In the genomic region with DNA sequence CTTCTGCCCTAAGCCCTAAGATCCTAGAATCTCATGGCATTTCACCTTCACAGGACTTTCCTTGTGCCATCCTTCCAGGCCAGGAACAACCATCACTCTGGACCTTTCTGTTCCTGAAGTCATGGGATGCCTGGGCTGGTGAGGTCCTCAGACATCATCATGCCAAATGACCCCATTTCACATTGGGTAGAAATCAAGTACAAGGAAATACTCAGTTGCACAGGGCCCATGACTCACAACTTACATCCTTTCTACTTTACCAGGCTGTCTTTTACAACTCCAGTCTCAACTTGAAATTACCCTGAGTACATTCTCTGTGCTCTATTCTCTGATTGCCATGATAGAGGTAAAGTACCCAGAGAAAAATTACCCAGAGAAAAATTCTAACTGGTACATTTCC, we compare ENCODE assay signal across 19 cellular contexts.
DNase-seq lines count a peak whose midpoint lies in the region; ATAC-seq, FAIRE-seq and TF ChIP-seq lines count a peak whose summit lies in the region.
"Had no signal": no experiment of that assay in that cellular context is flagged by ENCODE, and none has a peak within 500 bp of the region (broad histone marks: within the 10 kb centered on the region; RNA-seq: fewer than 3 reads in every experiment).

No MANE protein-coding gene starts in this region.

- no peak overlapping the region for H3K4me3 ChIP-seq in fibroblast of pulmonary artery (replicated peaks; ENCODE audit: low read depth, low read length)
- H3K4me3 ChIP-seq: upper lobe of left lung had no signal

- peak; percentile 60 for ATAC-seq in stimulated activated naive CD8-positive, alpha-beta T cell treated with anti-CD3 and anti-CD28 coated beads, Interleukin-15, amount 100 ng/mL, for 72 hours
- ATAC-seq: HepG2, left ventricle myocardium superior had no signal

- H3K4me3 Mint-ChIP-seq in activated CD4-positive, alpha-beta T cell treated with anti-CD3 and anti-CD28 coated beads, Interleukin-2, amount 10 ng/mL, durations not matched to agents 24 days and 14 days, result peak overlapping the region; percentile 54
- no peak overlapping the region for H3K4me3 Mint-ChIP-seq in activated CD4-positive, alpha-beta memory T cell treated with anti-CD3 and anti-CD28 coated beads, Interleukin-2, amount 10 ng/mL, durations not matched to agents 7 days and 5 days
- no peak overlapping the region for H3K4me3 Mint-ChIP-seq in stimulated activated naive CD8-positive, alpha-beta T cell treated with anti-CD3 and anti-CD28 coated beads, Interleukin-15, amount 100 ng/mL, for 72 hours
- H3K4me3 Mint-ChIP-seq: CD4-positive, CD25-positive, alpha-beta regulatory T cell; nephron had no signal

- H3K36me3 Mint-ChIP-seq in activated CD4-positive, alpha-beta T cell treated with anti-CD3 and anti-CD28 coated beads, Interleukin-2, amount 10 ng/mL, durations not matched to agents 24 days and 14 days (ENCODE audit: low read depth), result peaks cover 7% of the 10 kb centered on the region
- peaks cover 9% of the 10 kb centered on the region for H3K36me3 Mint-ChIP-seq in activated CD4-positive, alpha-beta memory T cell treated with anti-CD3 and anti-CD28 coated beads, Interleukin-2, amount 10 ng/mL, durations not matched to agents 7 days and 5 days (ENCODE audit: low read depth)
- H3K36me3 Mint-ChIP-seq: CD4-positive, CD25-positive, alpha-beta regulatory T cell had no signal

- no peak for TF ChIP-seq POLR2A in H54 (IDR thresholded peaks at IDR 0.05; ENCODE audit: low read depth, low read length)

- DNase-seq in activated CD4-positive, alpha-beta T cell treated with anti-CD3 and anti-CD28 coated beads, Interleukin-2, amount 10 ng/mL, durations not matched to agents 24 days and 14 days, result no peak
- no peak for DNase-seq in activated CD4-positive, alpha-beta T cell treated with anti-CD3 and anti-CD28 coated beads for 4 hours
- no peak for DNase-seq in activated CD4-positive, alpha-beta memory T cell treated with anti-CD3 and anti-CD28 coated beads, Interleukin-2, amount 10 ng/mL, durations not matched to agents 7 days and 5 days
- DNase-seq in fibroblast of pulmonary artery (ENCODE audit: low read depth) (peak; percentile 23), SKM-1 treated with dmso at 0.1 percent for 144 hours (lab: John Stamatoyannopoulos, UW; ENCODE audit: unreplicated experiment) (no peak), H54 (ENCODE audit: insufficient read length, low spot score) (no peak), NOMO-1 treated with dmso at 0.1 percent for 144 hours (lab: John Stamatoyannopoulos, UW; ENCODE audit: unreplicated experiment) (no peak)
- no peak for DNase-seq in stimulated activated naive CD8-positive, alpha-beta T cell treated with anti-CD3 and anti-CD28 coated beads, Interleukin-15, amount 100 ng/mL, for 72 hours
- DNase-seq: CD4-positive, CD25-positive, alpha-beta regulatory T cell; left ventricle myocardium superior; NCI-H1048; NCI-H2171 treated with DMSO at 0.1 percent for 48 hours; Right ventricle myocardium superior; stimulated activated CD4-positive, alpha-beta T cell treated with anti-CD3 and anti-CD28 coated beads, Interleukin-2, amount 100 ng/mL, for 24 hours had no signal

- POLR2A ChIA-PET in activated CD4-positive, alpha-beta memory T cell treated with anti-CD3 and anti-CD28 coated beads, Interleukin-2, amount 10 ng/mL, durations not matched to agents 7 days and 5 days (lab: Charles Lee), result interaction anchor here (1.6 kb wide), 1 partner anchor 8 kb away, joined by 5 read pairs; no protein-coding TSS in a partner anchor

- peaks cover 18% of the 10 kb centered on the region for H3K9me3 Mint-ChIP-seq in activated CD4-positive, alpha-beta T cell treated with anti-CD3 and anti-CD28 coated beads, Interleukin-2, amount 10 ng/mL, durations not matched to agents 24 days and 14 days
- peaks cover 3% of the 10 kb centered on the region for H3K9me3 Mint-ChIP-seq in activated CD4-positive, alpha-beta memory T cell treated with anti-CD3 and anti-CD28 coated beads, Interleukin-2, amount 10 ng/mL, durations not matched to agents 7 days and 5 days
- peaks cover 0 to 25% of the 10 kb centered on the region in 2 donors for H3K9me3 Mint-ChIP-seq in stimulated activated naive CD8-positive, alpha-beta T cell treated with anti-CD3 and anti-CD28 coated beads, Interleukin-15, amount 100 ng/mL, for 72 hours

- CTCF ChIA-PET in activated CD4-positive, alpha-beta memory T cell treated with anti-CD3 and anti-CD28 coated beads, Interleukin-2, amount 10 ng/mL, durations not matched to agents 7 days and 5 days (lab: Charles Lee), result no interaction called here

- no peak for TF ChIP-seq CTCF in fibroblast of pulmonary artery (IDR thresholded peaks at IDR 0.05; ENCODE audit: low read length, missing control alignments)

- intact Hi-C loops in activated CD4-positive, alpha-beta T cell treated with anti-CD3 and anti-CD28 coated beads, Interleukin-2, amount 10 ng/mL, durations not matched to agents 24 days and 14 days (cut with micrococcal nuclease), result loop anchor here (5.0 to 10.0 kb wide), 3 partner anchors 80 to 168 kb away; a partner anchor contains a TSS

- H3K4me1 Mint-ChIP-seq in activated CD4-positive, alpha-beta T cell treated with anti-CD3 and anti-CD28 coated beads, Interleukin-2, amount 10 ng/mL, durations not matched to agents 24 days and 14 days, result peaks cover 72% of the 10 kb centered on the region
- H3K4me1 Mint-ChIP-seq in activated CD4-positive, alpha-beta memory T cell treated with anti-CD3 and anti-CD28 coated beads, Interleukin-2, amount 10 ng/mL, durations not matched to agents 7 days and 5 days, result peaks cover 77% of the 10 kb centered on the region
- peaks cover 72% of the 10 kb centered on the region for H3K4me1 Mint-ChIP-seq in stimulated activated naive CD8-positive, alpha-beta T cell treated with anti-CD3 and anti-CD28 coated beads, Interleukin-15, amount 100 ng/mL, for 72 hours

- H3K27me3 Mint-ChIP-seq in activated CD4-positive, alpha-beta T cell treated with anti-CD3 and anti-CD28 coated beads, Interleukin-2, amount 10 ng/mL, durations not matched to agents 24 days and 14 days, result no peaks in the 10 kb centered on the region
- H3K27me3 Mint-ChIP-seq in activated CD4-positive, alpha-beta memory T cell treated with anti-CD3 and anti-CD28 coated beads, Interleukin-2, amount 10 ng/mL, durations not matched to agents 7 days and 5 days, result no peaks in the 10 kb centered on the region
- H3K27me3 Mint-ChIP-seq in stimulated activated naive CD8-positive, alpha-beta T cell treated with anti-CD3 and anti-CD28 coated beads, Interleukin-15, amount 100 ng/mL, for 72 hours, result no peaks in the 10 kb centered on the region

- FAIRE-seq in H54 (lab: Jason Lieb, UNC), result no peak
- FAIRE-seq: A204.1, G401.6, HepG2 had no signal

- peak overlapping the region; percentile 91 for H3K27ac Mint-ChIP-seq in activated CD4-positive, alpha-beta T cell treated with anti-CD3 and anti-CD28 coated beads, Interleukin-2, amount 10 ng/mL, durations not matched to agents 24 days and 14 days
- H3K27ac Mint-ChIP-seq in activated CD4-positive, alpha-beta memory T cell treated with anti-CD3 and anti-CD28 coated beads, Interleukin-2, amount 10 ng/mL, durations not matched to agents 7 days and 5 days, result peak overlapping the region; percentile 69
- no peak overlapping the region for H3K27ac Mint-ChIP-seq in stimulated activated naive CD8-positive, alpha-beta T cell treated with anti-CD3 and anti-CD28 coated beads, Interleukin-15, amount 100 ng/mL, for 72 hours
- H3K27ac Mint-ChIP-seq: CD4-positive, CD25-positive, alpha-beta regulatory T cell had no signal

Comparison
In these comparisons a context has a peak if more than half of its experiments do, and no peak if none do; other contexts are left out.
1. H3K27ac Mint-ChIP-seq: peak in activated CD4-positive, alpha-beta T cell treated with anti-CD3 and anti-CD28 coated beads, Interleukin-2, amount 10 ng/mL, durations not matched to agents 24 days and 14 days (single experiment) and activated CD4-positive, alpha-beta memory T cell treated with anti-CD3 and anti-CD28 coated beads, Interleukin-2, amount 10 ng/mL, durations not matched to agents 7 days and 5 days (single experiment); none in stimulated activated naive CD8-positive, alpha-beta T cell treated with anti-CD3 and anti-CD28 coated beads, Interleukin-15, amount 100 ng/mL, for 72 hours (0 of 2).